ENCODE assay signal across 8 cellular contexts in the genomic region with DNA sequence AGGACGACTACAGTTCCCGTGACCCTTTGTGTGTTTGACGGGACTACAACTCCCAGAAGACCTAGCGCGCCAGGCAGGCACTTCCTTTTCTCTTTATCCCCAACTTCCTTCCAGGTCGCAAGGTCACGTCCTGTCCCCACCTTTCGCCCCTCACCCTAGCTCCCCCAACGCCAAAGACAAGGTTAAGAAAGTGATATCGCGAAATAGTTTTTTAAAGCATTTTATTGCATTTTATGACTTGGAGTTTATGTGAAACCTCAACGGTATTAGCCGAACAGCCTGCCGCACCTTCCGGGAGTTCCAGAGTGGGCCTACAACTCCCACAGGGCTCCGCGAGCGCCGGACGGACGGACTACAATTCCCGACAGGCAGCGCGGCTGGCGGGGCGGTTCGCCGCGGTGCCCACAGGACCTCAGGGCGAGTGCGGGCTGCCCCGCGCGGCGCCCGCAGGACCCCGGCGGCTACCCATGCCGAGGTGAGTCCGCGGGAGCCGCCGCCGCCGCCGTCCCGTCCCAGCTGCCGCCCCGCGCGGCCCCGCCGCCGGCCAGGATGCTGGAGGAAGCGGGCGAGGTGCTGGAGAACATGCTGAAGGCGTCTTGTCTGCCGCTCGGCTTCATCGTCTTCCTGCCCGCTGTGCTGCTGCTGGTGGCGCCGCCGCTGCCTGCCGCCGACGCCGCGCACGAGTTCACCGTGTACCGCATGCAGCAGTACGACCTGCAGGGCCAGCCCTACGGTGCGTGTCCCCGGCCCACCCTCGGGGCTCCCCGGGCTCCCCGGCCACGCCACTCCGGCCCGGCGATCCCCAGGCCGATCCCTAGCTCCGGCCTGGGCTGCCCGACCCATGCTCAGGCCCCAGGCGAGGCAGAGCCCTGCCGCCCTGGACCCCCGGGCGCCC. TPM values are rescaled to one million over a fixed set of nuclear protein-coding genes. Genes with fewer than 3 reads are reported as not detected.
A peak's percentile ranks its signal among the peaks of the same experiment; 100 is the strongest.
DNase-seq lines count a peak whose midpoint lies in the region; ATAC-seq and TF ChIP-seq lines count a peak whose summit lies in the region.

A gene with protein sequence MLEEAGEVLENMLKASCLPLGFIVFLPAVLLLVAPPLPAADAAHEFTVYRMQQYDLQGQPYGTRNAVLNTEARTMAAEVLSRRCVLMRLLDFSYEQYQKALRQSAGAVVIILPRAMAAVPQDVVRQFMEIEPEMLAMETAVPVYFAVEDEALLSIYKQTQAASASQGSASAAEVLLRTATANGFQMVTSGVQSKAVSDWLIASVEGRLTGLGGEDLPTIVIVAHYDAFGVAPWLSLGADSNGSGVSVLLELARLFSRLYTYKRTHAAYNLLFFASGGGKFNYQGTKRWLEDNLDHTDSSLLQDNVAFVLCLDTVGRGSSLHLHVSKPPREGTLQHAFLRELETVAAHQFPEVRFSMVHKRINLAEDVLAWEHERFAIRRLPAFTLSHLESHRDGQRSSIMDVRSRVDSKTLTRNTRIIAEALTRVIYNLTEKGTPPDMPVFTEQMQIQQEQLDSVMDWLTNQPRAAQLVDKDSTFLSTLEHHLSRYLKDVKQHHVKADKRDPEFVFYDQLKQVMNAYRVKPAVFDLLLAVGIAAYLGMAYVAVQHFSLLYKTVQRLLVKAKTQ (plus strand): TSS at position 449 of the 895 bp plus-strand sequence. CDS start 101 bp downstream, at position 550.

- peak; percentile 92 for DNase-seq in AG10803 (ENCODE audit: low read depth)
- peak; percentile 84 for DNase-seq in GM19238 (ENCODE audit: insufficient read length, low spot score)
- DNase-seq in NCI-H524 (lab: John Stamatoyannopoulos, UW) = peak; percentile 95 to 96
- peak; percentile 97 for DNase-seq in activated CD4-positive, alpha-beta T cell treated with anti-CD3 and anti-CD28 coated beads for 36 hours
- peak; percentile 96 for DNase-seq in choroid plexus epithelial cell (ENCODE audit: low read depth)
- DNase-seq in kidney epithelial cell (ENCODE audit: low read depth) = peak; percentile 67
- peak; percentile 88 to 91 for DNase-seq in stimulated activated CD4-positive, alpha-beta T cell treated with anti-CD3 and anti-CD28 coated beads, Interleukin-15, amount 100 ng/mL, for 48 hours (ENCODE audit: low read depth in 2 of 2)

- peak within 1 kb of the TSS; percentile 76 for H3K4me3 ChIP-seq in AG10803 (ENCODE audit: low read length)
- peak within 1 kb of the TSS; percentile 81 for H3K4me3 ChIP-seq in choroid plexus epithelial cell (ENCODE audit: low read depth, low read length)
- peak within 1 kb of the TSS; percentile 95 for H3K4me3 ChIP-seq in kidney epithelial cell (ENCODE audit: low read depth, low read length)

- CTCF ChIA-PET in activated CD4-positive, alpha-beta T cell treated with anti-CD3 and anti-CD28 coated beads for 36 hours (lab: Charles Lee) = interaction anchor here (0.6 to 0.7 kb wide), 2 partner anchors 235 to 462 kb away, joined by 3 read pairs; no protein-coding TSS in a partner anchor

- TF ChIP-seq CTCF in AG10803 (conservative IDR thresholded peaks at IDR 0.05; ENCODE audit: low read length) (no peak), choroid plexus epithelial cell (conservative IDR thresholded peaks at IDR 0.05; ENCODE audit: low read depth, low read length) (no peak), kidney epithelial cell (IDR thresholded peaks at IDR 0.05; ENCODE audit: insufficient read depth, low read length, poor library complexity, severe bottlenecking) (no peak)

- POLR2A ChIA-PET in activated CD4-positive, alpha-beta T cell treated with anti-CD3 and anti-CD28 coated beads for 36 hours (lab: Charles Lee) = no interaction called here

- peaks cover 56% of the 10 kb centered on the region for H3K4me1 Mint-ChIP-seq in activated CD4-positive, alpha-beta T cell treated with anti-CD3 and anti-CD28 coated beads for 36 hours

- H3K4me3 Mint-ChIP-seq in activated CD4-positive, alpha-beta T cell treated with anti-CD3 and anti-CD28 coated beads for 36 hours = peak within 1 kb of the TSS; percentile 83

- H3K36me3 Mint-ChIP-seq in activated CD4-positive, alpha-beta T cell treated with anti-CD3 and anti-CD28 coated beads for 36 hours (ENCODE audit: low read depth) = peaks cover 33% of the 10 kb centered on the region

- no peaks in the 10 kb centered on the region for H3K27me3 ChIP-seq in kidney epithelial cell (ENCODE audit: control insufficient read depth, insufficient read depth, low read length)

- H3K27ac Mint-ChIP-seq in activated CD4-positive, alpha-beta T cell treated with anti-CD3 and anti-CD28 coated beads for 36 hours = peak within 1 kb of the TSS; percentile 94

- no peaks in the 10 kb centered on the region for H3K9me3 Mint-ChIP-seq in activated CD4-positive, alpha-beta T cell treated with anti-CD3 and anti-CD28 coated beads for 36 hours (ENCODE audit: low read depth)

- no peaks in the 10 kb centered on the region for H3K36me3 ChIP-seq in kidney epithelial cell (ENCODE audit: control insufficient read depth, insufficient read depth, low read length)

- peak; percentile 65 for ATAC-seq in HG03442 (IDR thresholded peaks at IDR 0.05; ENCODE audit: unreplicated experiment)
- peak; percentile 86 for ATAC-seq in activated CD4-positive, alpha-beta T cell treated with anti-CD3 and anti-CD28 coated beads for 36 hours

- no peaks in the 10 kb centered on the region for H3K27me3 Mint-ChIP-seq in activated CD4-positive, alpha-beta T cell treated with anti-CD3 and anti-CD28 coated beads for 36 hours

- intact Hi-C loops in activated CD4-positive, alpha-beta T cell treated with anti-CD3 and anti-CD28 coated beads for 36 hours (cut with DNase I, micrococcal nuclease) = loop anchor here (1.0 to 5.0 kb wide), 26 partner anchors 25 to 1142 kb away; a partner anchor contains a TSS

RNA-seq across cellular contexts. Expression of the gene that starts here (rescaled TPM):
- 10 to 100 TPM; 55.6 to 58.2 TPM for total RNA-seq in activated CD4-positive, alpha-beta T cell treated with anti-CD3 and anti-CD28 coated beads for 36 hours
- total RNA-seq in kidney epithelial cell = 57.0 and 91.7 TPM in 2 replicates

Comparison
In these comparisons a context has a peak if more than half of its experiments do, and no peak if none do; other contexts are left out.
1. Peak in every context shown above with its lines: DNase-seq, ATAC-seq and H3K4me3 ChIP-seq.